20 cellular contexts compared by ENCODE assay signal in genomic region chr5:135095871-135096270, GRCh38.
DNase-seq lines count a peak whose midpoint lies in the region; ATAC-seq, FAIRE-seq and TF ChIP-seq lines count a peak whose summit lies in the region.
"Had no signal": no experiment of that assay in that cellular context is flagged by ENCODE, and none has a peak within 500 bp of the region (broad histone marks: within the 10 kb centered on the region; RNA-seq: fewer than 3 reads in every experiment).

No MANE protein-coding gene starts in this region.

- H3K9ac ChIP-seq in HepG2 (ENCODE audit: insufficient read depth, low read depth, low read length) (no peak overlapping the region), trophoblast cell (ENCODE audit: low read length) (no peak overlapping the region)
- H3K9ac ChIP-seq: BLaER1 treated with 17β-estradiol and CSF1 and Interleukin-3, amounts not matched to agents 10 nM and 100 nM; GM23248 had no signal

- H3K4me2 ChIP-seq in HepG2 (ENCODE audit: low read depth, low read length) (no peak overlapping the region), trophoblast cell (ENCODE audit: low read length) (no peak overlapping the region)
- H3K4me2 ChIP-seq: BLaER1 treated with 17β-estradiol and CSF1 and Interleukin-3, amounts not matched to agents 10 nM and 100 nM had no signal

- H4K8ac ChIP-seq in trophoblast cell (ENCODE audit: low read depth, low read length), result no peak overlapping the region

- H3K9me3 ChIP-seq in HepG2 (ENCODE audit: low read length) (no peaks in the 10 kb centered on the region), right lobe of liver (no peaks in the 10 kb centered on the region), esophagus (ENCODE audit: control insufficient read depth in 2 of 2, insufficient read depth in 1 of 2, low read depth in 1 of 2, low read length in 1 of 2) (no peaks in the 10 kb centered on the region), trophoblast cell (ENCODE audit: insufficient read depth, low read depth, low read length) (peaks cover 2% of the 10 kb centered on the region), spleen (no peaks in the 10 kb centered on the region)
- H3K9me3 ChIP-seq in effector memory CD4-positive, alpha-beta T cell (ENCODE audit: control insufficient read depth, low read length), result no peaks in the 10 kb centered on the region
- H3K9me3 ChIP-seq: BLaER1 treated with 17β-estradiol and CSF1 and Interleukin-3, amounts not matched to agents 10 nM and 100 nM had no signal

- no peak overlapping the region for H2BK12ac ChIP-seq in trophoblast cell (ENCODE audit: low read length)

- FAIRE-seq in HepG2 (lab: Jason Lieb, UNC), result no peak
- FAIRE-seq: D721Med, G401.6, GM12891, GM19239, HTR-8/SVneo had no signal

- H4K20me1 ChIP-seq in HepG2 (ENCODE audit: insufficient read depth, low read length), result no peaks in the 10 kb centered on the region
- H4K20me1 ChIP-seq: BLaER1 treated with 17β-estradiol and CSF1 and Interleukin-3, amounts not matched to agents 10 nM and 100 nM had no signal

- no peak for TF ChIP-seq RAD21 in HepG2 (CRISPR knock-in tag; IDR thresholded peaks at IDR 0.05)

- H2BK5ac ChIP-seq in trophoblast cell (ENCODE audit: low read depth, low read length, poor library complexity), result no peak overlapping the region

- no peaks in the 10 kb centered on the region for H3K79me1 ChIP-seq in trophoblast cell (ENCODE audit: low read length)

- H2AK5ac ChIP-seq in trophoblast cell (ENCODE audit: low read length), result no peak overlapping the region

- no peak overlapping the region for H4K91ac ChIP-seq in trophoblast cell (ENCODE audit: low read depth, low read length)

- H3K27ac ChIP-seq in HepG2 (ENCODE audit: extremely low read length, insufficient read depth, low read length) (no peak overlapping the region), right lobe of liver (no peak overlapping the region), esophagus (ENCODE audit: low read depth in 2 of 2, low read length in 1 of 2) (peak overlapping the region; percentile 47 to 81), trophoblast cell (ENCODE audit: low read depth, low read length) (no peak overlapping the region), spleen (no peak overlapping the region)
- H3K27ac ChIP-seq in effector memory CD4-positive, alpha-beta T cell (ENCODE audit: insufficient read depth, low read length, poor library complexity, severe bottlenecking), result no peak overlapping the region
- H3K27ac ChIP-seq: BLaER1 treated with 17β-estradiol and CSF1 and Interleukin-3, amounts not matched to agents 10 nM and 100 nM; GM23248 had no signal

- H3K23ac ChIP-seq in trophoblast cell (ENCODE audit: low read length), result no peak overlapping the region

- H3K18ac ChIP-seq in trophoblast cell (ENCODE audit: low read length), result no peak overlapping the region

- TF ChIP-seq CTCF in HepG2 (CRISPR knock-in tag; IDR thresholded peaks at IDR 0.05), result no peak
- TF ChIP-seq CTCF in right lobe of liver (IDR thresholded peaks at IDR 0.05), result no peak
- no peak for TF ChIP-seq CTCF in spleen (IDR thresholded peaks at IDR 0.05 in 8 of 11, conservative IDR thresholded peaks at IDR 0.05 in 3 of 11)

- POLR2A ChIA-PET in HepG2 (lab: Yijun Ruan, JAX), result no interaction called here
- POLR2A ChIA-PET in HEK293T (lab: Yijun Ruan, JAX), result no interaction called here

- no peak overlapping the region for H4K12ac ChIP-seq in trophoblast cell (ENCODE audit: low read depth, low read length)

- peaks cover 22% of the 10 kb centered on the region for H3K4me1 ChIP-seq in HepG2 (ENCODE audit: insufficient read depth, low read length)
- no peaks in the 10 kb centered on the region for H3K4me1 ChIP-seq in right lobe of liver
- peaks cover 8 to 22% of the 10 kb centered on the region in 2 donors for H3K4me1 ChIP-seq in esophagus (ENCODE audit: control insufficient read depth in 2 of 2, insufficient read depth in 2 of 2, low read length in 1 of 2)
- H3K4me1 ChIP-seq in trophoblast cell (ENCODE audit: control insufficient read depth in 1 of 2, insufficient read depth in 2 of 2, low read length in 2 of 2), result no peaks in the 10 kb centered on the region
- no peaks in the 10 kb centered on the region for H3K4me1 ChIP-seq in spleen
- no peaks in the 10 kb centered on the region for H3K4me1 ChIP-seq in effector memory CD4-positive, alpha-beta T cell (ENCODE audit: control insufficient read depth, insufficient read depth, low read length, poor library complexity, severe bottlenecking)
- H3K4me1 ChIP-seq: BLaER1 treated with 17β-estradiol and CSF1 and Interleukin-3, amounts not matched to agents 10 nM and 100 nM had no signal

- no peak overlapping the region for H2AFZ ChIP-seq in HepG2 (ENCODE audit: low read length)
- H2AFZ ChIP-seq in trophoblast cell (ENCODE audit: insufficient read depth, low read length, poor library complexity), result no peak overlapping the region
- H2AFZ ChIP-seq: GM23248 had no signal

- H3K27me3 ChIP-seq in HepG2 (ENCODE audit: control insufficient read depth in 1 of 2, insufficient read depth in 2 of 2, low read length in 2 of 2) (no peaks in the 10 kb centered on the region), right lobe of liver (no peaks in the 10 kb centered on the region), esophagus (ENCODE audit: control insufficient read depth in 1 of 2, insufficient read depth in 2 of 2, low read length in 2 of 2) (no peaks in the 10 kb centered on the region), trophoblast cell (ENCODE audit: insufficient read depth, low read length) (no peaks in the 10 kb centered on the region), spleen (replicated peaks in 1 of 7) (peaks cover 0 to 18% (median 0%) of the 10 kb centered on the region in 7 donors)
- no peaks in the 10 kb centered on the region for H3K27me3 ChIP-seq in effector memory CD4-positive, alpha-beta T cell (replicated peaks; ENCODE audit: control insufficient read depth, insufficient read depth, low read length, poor library complexity, severe bottlenecking)
- H3K27me3 ChIP-seq: BLaER1 treated with 17β-estradiol and CSF1 and Interleukin-3, amounts not matched to agents 10 nM and 100 nM had no signal

- H3K14ac ChIP-seq in trophoblast cell (ENCODE audit: low read length), result no peak overlapping the region

- H3K79me2 ChIP-seq in HepG2 (ENCODE audit: insufficient read depth, low read length) (no peaks in the 10 kb centered on the region), trophoblast cell (ENCODE audit: control insufficient read depth, insufficient read depth, low read length, poor library complexity) (no peaks in the 10 kb centered on the region)

- H3K4me3 ChIP-seq in HepG2 (replicated peaks in 1 of 3; ENCODE audit: insufficient read depth in 1 of 3, low read depth in 2 of 3, low read length in 3 of 3) (no peak overlapping the region), right lobe of liver (no peak overlapping the region), esophagus (ENCODE audit: low read depth in 1 of 2, low read length in 2 of 2) (no peak overlapping the region), trophoblast cell (ENCODE audit: low read depth, low read length) (peak overlapping the region; percentile 23), spleen (no peak overlapping the region)
- no peak overlapping the region for H3K4me3 ChIP-seq in effector memory CD4-positive, alpha-beta T cell (ENCODE audit: insufficient read depth, low read depth, low read length, poor library complexity, severe bottlenecking)
- H3K4me3 ChIP-seq: BLaER1 treated with 17β-estradiol and CSF1 and Interleukin-3, amounts not matched to agents 10 nM and 100 nM; GM23248 had no signal

- CTCF ChIA-PET in HepG2 (lab: Yijun Ruan, JAX; ENCODE audit: low intra/inter-chr PET ratio, low total read pairs) (no interaction called here), HEK293T (lab: Yijun Ruan, JAX) (no interaction called here)

- H3K4ac ChIP-seq in trophoblast cell (ENCODE audit: low read depth, low read length), result no peak overlapping the region

- WGBS in HepG2 (ENCODE audit: low lambda C conversion rate), result 100% methylated on average over 1 of the region's 3 CpGs
- WGBS in right lobe of liver (ENCODE audit: insufficient coverage, low coverage, low lambda C conversion rate, missing lambda C conversion rate), result 83% methylated on average over 1 of the region's 3 CpGs
- 78 to 87% methylated on average over 3 of the region's 3 CpGs for WGBS in esophagus, 2 donors
- no CpG with 5 or more reads among the region's 3 CpGs for WGBS in trophoblast cell (ENCODE audit: extremely low coverage, insufficient coverage, insufficient read length)
- WGBS in spleen, 5 donors, result 84 to 96% (median 90%) methylated on average over 3 of the region's 3 CpGs

- ATAC-seq in HepG2 (peak; percentile 12; the same call in 1 of the 3 replicates), right lobe of liver (no peak)

- in situ Hi-C loops in HepG2 (cut with HindIII; ENCODE audit: extremely low pct_ligation_motif_present, low pct_unique_long_range_greater_than_20kb), result no loop called here

- TF ChIP-seq EP300 in HepG2 (IDR thresholded peaks at IDR 0.05; ENCODE audit: low read depth in 2 of 2, low read length in 2 of 2) (no peak), HepG2 (CRISPR knock-in tag; IDR thresholded peaks at IDR 0.05; ENCODE audit: borderline replicate concordance) (no peak)

- no TSS peak for BruUV-seq in HepG2 (replicated peaks; lab: Mats Ljungman, UMichigan)

- no peak overlapping the region for H2BK120ac ChIP-seq in trophoblast cell (ENCODE audit: insufficient read depth, low read length, poor library complexity)

- TF ChIP-seq POLR2A in HepG2 (IDR thresholded peaks at IDR 0.05; ENCODE audit: insufficient read depth in 1 of 2, low read depth in 2 of 2, low read length in 2 of 2), result no peak
- TF ChIP-seq POLR2A in right lobe of liver (IDR thresholded peaks at IDR 0.05), result no peak
- TF ChIP-seq POLR2A in spleen (IDR thresholded peaks at IDR 0.05), result no peak

- intact Hi-C loops in HepG2 (cut with micrococcal nuclease; ENCODE audit: unreplicated experiment) (no loop called here), right lobe of liver (cut with DNase I) (no loop called here), spleen (cut with DNase I; ENCODE audit: low total_unique reads) (no loop called here)

- H3K36me3 ChIP-seq in HepG2 (replicated peaks in 1 of 2; ENCODE audit: control insufficient read depth in 1 of 2, insufficient read depth in 2 of 2, low read length in 2 of 2) (no peaks in the 10 kb centered on the region), right lobe of liver (no peaks in the 10 kb centered on the region), esophagus (ENCODE audit: control insufficient read depth in 2 of 2, insufficient read depth in 2 of 2, low read length in 1 of 2) (no peaks in the 10 kb centered on the region), trophoblast cell (ENCODE audit: control insufficient read depth in 1 of 2, insufficient read depth in 2 of 2, low read length in 2 of 2) (no peaks in the 10 kb centered on the region), spleen (no peaks in the 10 kb centered on the region)
- no peaks in the 10 kb centered on the region for H3K36me3 ChIP-seq in effector memory CD4-positive, alpha-beta T cell (ENCODE audit: control insufficient read depth, insufficient read depth, low read length)
- H3K36me3 ChIP-seq: BLaER1 treated with 17β-estradiol and CSF1 and Interleukin-3, amounts not matched to agents 10 nM and 100 nM had no signal

- no peak for DNase-seq in HepG2 (ENCODE audit: low spot score)
- DNase-seq in right lobe of liver, result no peak
- no peak for DNase-seq in trophoblast cell
- peak; percentile 47 for DNase-seq in spleen
- DNase-seq in HEK293T (ENCODE audit: extremely low spot score), result no peak
- no peak for DNase-seq in effector memory CD4-positive, alpha-beta T cell
- DNase-seq in putamen (ENCODE audit: low spot score), result no peak
- DNase-seq: CD4-positive, CD25-positive, alpha-beta regulatory T cell; CD8-positive, alpha-beta memory T cell; COR-L47; GM23248; HCEC 1CT; HFFc6 had no signal

Comparison
In these comparisons a context has a peak if more than half of its experiments do, and no peak if none do; other contexts are left out.
1. H3K27ac ChIP-seq: peak in esophagus (2 of 2); none in HepG2 (single experiment), right lobe of liver (0 of 3), trophoblast cell (single experiment), spleen (0 of 8) and effector memory CD4-positive, alpha-beta T cell (single experiment).